In genomic region chr17:81891303-81891552, GRCh38 we compare ENCODE assay signal across 8 cellular contexts. TPM values are rescaled to one million over a fixed set of nuclear protein-coding genes. Genes with fewer than 3 reads are reported as not detected.
DNase-seq lines count a peak whose midpoint lies in the region; ATAC-seq and TF ChIP-seq lines count a peak whose summit lies in the region.

No MANE protein-coding gene starts in this region.

- no peaks in the 10 kb centered on the region for H3K27me3 Mint-ChIP-seq in activated naive CD8-positive, alpha-beta T cell treated with anti-CD3 and anti-CD28 coated beads for 36 hours
- H3K27me3 Mint-ChIP-seq in memory B cell = no peaks in the 10 kb centered on the region

- no peaks in the 10 kb centered on the region for H3K27me3 ChIP-seq in A673 (replicated peaks; ENCODE audit: insufficient read depth, low read depth, low read length, poor library complexity)
- no peaks in the 10 kb centered on the region for H3K27me3 ChIP-seq in HAP-1 (ENCODE audit: low read depth)

- no peaks in the 10 kb centered on the region for H3K9me3 ChIP-seq in A673 (ENCODE audit: low read depth, low read length, poor library complexity, severe bottlenecking)
- no peaks in the 10 kb centered on the region for H3K9me3 ChIP-seq in HAP-1

- CTCF ChIA-PET in A673 (lab: Charles Lee) = no interaction called here

- POLR2A ChIA-PET in A673 (lab: Charles Lee; ENCODE audit: low non-redundant PET) = no interaction called here

- peak; percentile 5 for ATAC-seq in memory B cell (ENCODE audit: low read depth)
- ATAC-seq in HG03469 (IDR thresholded peaks at IDR 0.05; ENCODE audit: unreplicated experiment) = no peak

- no peaks in the 10 kb centered on the region for H3K9me3 Mint-ChIP-seq in activated naive CD8-positive, alpha-beta T cell treated with anti-CD3 and anti-CD28 coated beads for 36 hours
- no peaks in the 10 kb centered on the region for H3K9me3 Mint-ChIP-seq in memory B cell

- peak overlapping the region; percentile 98 for H3K27ac ChIP-seq in A673 (ENCODE audit: low read depth, low read length, poor library complexity, severe bottlenecking)

- H3K4me1 ChIP-seq in A673 (ENCODE audit: insufficient read depth, low read length, poor library complexity, severe bottlenecking) (peaks cover 11% of the 10 kb centered on the region), HAP-1 (peaks cover 7% of the 10 kb centered on the region)

- H3K4me3 Mint-ChIP-seq in activated naive CD8-positive, alpha-beta T cell treated with anti-CD3 and anti-CD28 coated beads for 36 hours = peak overlapping the region; percentile 95
- peak overlapping the region; percentile 97 for H3K4me3 Mint-ChIP-seq in memory B cell

- BruUV-seq in A673 (replicated peaks; lab: Mats Ljungman, UMichigan) = no TSS peak

- in situ Hi-C loops in HAP-1 (cut with MboI; ENCODE audit: low sequenced_read_pairs) = no loop called here

- H3K4me3 ChIP-seq in A673 (ENCODE audit: low read depth, low read length, poor library complexity, severe bottlenecking) = peak overlapping the region; percentile 80
- H3K4me3 ChIP-seq in HAP-1 = peak overlapping the region; percentile 84

- H3K36me3 ChIP-seq in A673 (ENCODE audit: insufficient read depth, low read length, poor library complexity, severe bottlenecking) = peaks cover 57% of the 10 kb centered on the region
- H3K36me3 ChIP-seq in HAP-1 (replicated peaks) = peaks cover 61% of the 10 kb centered on the region

- peak overlapping the region; percentile 98 for H3K27ac Mint-ChIP-seq in activated naive CD8-positive, alpha-beta T cell treated with anti-CD3 and anti-CD28 coated beads for 36 hours
- H3K27ac Mint-ChIP-seq in memory B cell = peak overlapping the region; percentile 96

- H3K4me1 Mint-ChIP-seq in activated naive CD8-positive, alpha-beta T cell treated with anti-CD3 and anti-CD28 coated beads for 36 hours = peaks cover 19% of the 10 kb centered on the region
- peaks cover 18% of the 10 kb centered on the region for H3K4me1 Mint-ChIP-seq in memory B cell

- intact Hi-C loops in A673 (cut with micrococcal nuclease; ENCODE audit: unreplicated experiment) = no loop called here

- no peak for TF ChIP-seq CTCF in A673 (conservative IDR thresholded peaks at IDR 0.05; ENCODE audit: low read depth, low read length)

- H3K36me3 Mint-ChIP-seq in activated naive CD8-positive, alpha-beta T cell treated with anti-CD3 and anti-CD28 coated beads for 36 hours = peaks cover 45% of the 10 kb centered on the region
- peaks cover 17% of the 10 kb centered on the region for H3K36me3 Mint-ChIP-seq in memory B cell

- DNase-seq in A673 (ENCODE audit: low spot score) = no peak
- DNase-seq in HAP-1 (ENCODE audit: low spot score in 2 of 2) = no peak
- no peak for DNase-seq in activated naive CD8-positive, alpha-beta T cell treated with anti-CD3 and anti-CD28 coated beads for 36 hours
- no peak for DNase-seq in memory B cell (ENCODE audit: low spot score in 2 of 2)
- no peak for DNase-seq in nucleus accumbens (lab: John Stamatoyannopoulos, UW)
- DNase-seq in middle frontal gyrus (ENCODE audit: extremely low spot score, low spot score) = no peak
- DNase-seq in hippocampal formation (lab: John Stamatoyannopoulos, UW) = no peak

RNA-seq across cellular contexts. Expression of gene ALYREF, which starts 0.2 kb away (rescaled TPM):
- total RNA-seq in A673 (2021) = 251 and 258 TPM in 2 replicates
- 100 to 1,000 TPM; 306 to 311 TPM for total RNA-seq in activated naive CD8-positive, alpha-beta T cell treated with anti-CD3 and anti-CD28 coated beads for 36 hours

RNA-seq across cellular contexts. Expression of gene ANAPC11, which starts 0.3 kb away (rescaled TPM):
- 128 and 138 TPM in 2 replicates for total RNA-seq in A673 (2021)
- 100 to 1,000 TPM; 119 to 126 TPM for total RNA-seq in activated naive CD8-positive, alpha-beta T cell treated with anti-CD3 and anti-CD28 coated beads for 36 hours

RNA-seq across cellular contexts. Expression of gene NPB, which starts 10.8 kb away (rescaled TPM):
- total RNA-seq in A673 (2021) = 0.75 and 0.87 TPM in 2 replicates
- total RNA-seq in activated naive CD8-positive, alpha-beta T cell treated with anti-CD3 and anti-CD28 coated beads for 36 hours = under 1 TPM in 1 of 2 experiments, not detected in 1; 0.47 TPM

RNA-seq across cellular contexts. Expression of gene PCYT2, which starts 20.0 kb away (rescaled TPM):
- 55.4 and 58.3 TPM in 2 replicates for total RNA-seq in A673 (2021)
- total RNA-seq in activated naive CD8-positive, alpha-beta T cell treated with anti-CD3 and anti-CD28 coated beads for 36 hours = 10 to 100 TPM; 20.8 to 21.4 TPM

RNA-seq across cellular contexts. Expression of gene ARHGDIA, which starts 20.1 kb away (rescaled TPM):
- total RNA-seq in A673 (2021) = 568 and 667 TPM in 2 replicates
- 100 to 1,000 TPM; 556 to 594 TPM for total RNA-seq in activated naive CD8-positive, alpha-beta T cell treated with anti-CD3 and anti-CD28 coated beads for 36 hours
